8 cellular contexts compared by ENCODE assay signal in the genomic region with DNA sequence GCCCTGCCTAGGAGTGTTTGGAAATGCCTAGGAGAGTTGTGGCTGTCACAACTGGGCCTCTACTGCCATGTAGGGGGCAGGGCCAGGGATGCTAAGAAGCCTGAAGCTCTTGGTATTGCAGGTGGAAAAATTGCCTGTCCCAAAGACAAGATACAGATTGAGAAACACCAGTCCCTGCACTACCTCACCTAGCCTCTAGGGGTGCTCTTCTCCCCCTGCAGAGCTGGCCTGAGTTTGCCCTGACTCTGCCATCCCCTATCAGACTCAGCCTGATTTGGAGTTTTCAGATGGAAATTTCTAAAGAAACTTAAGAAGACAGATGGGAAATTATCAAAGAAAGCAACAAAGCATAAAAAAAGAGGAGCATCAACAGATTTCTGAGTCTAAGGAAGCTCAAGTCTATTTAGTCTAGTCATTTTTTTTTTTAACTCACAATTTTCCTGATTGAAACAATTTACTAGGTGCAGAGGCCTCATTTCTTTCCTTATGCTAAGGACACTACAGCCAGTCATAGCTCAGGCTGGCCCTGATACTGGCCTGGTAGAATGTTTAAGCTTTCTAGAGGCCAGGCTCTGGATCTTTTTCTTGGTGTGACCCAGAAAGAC.
A peak's percentile ranks its signal among the peaks of the same experiment; 100 is the strongest.
DNase-seq lines count a peak whose midpoint lies in the region; ATAC-seq lines count a peak whose summit lies in the region.

No MANE protein-coding gene starts in this region.

- ATAC-seq in HG03342 (IDR thresholded peaks at IDR 0.05; ENCODE audit: unreplicated experiment), result peak; percentile 67
- ATAC-seq in Right ventricle myocardium superior (ENCODE audit: poor library complexity), result peak; percentile 65
- ATAC-seq in HG03520 (IDR thresholded peaks at IDR 0.05; ENCODE audit: unreplicated experiment), result no peak

- DNase-seq in COLO829 (ENCODE audit: low spot score) (peak; percentile 42), RPMI7951 (ENCODE audit: low read depth) (peak; percentile 40), Right ventricle myocardium superior (no peak), retina (peak; percentile 48), cortex of kidney (lab: John Stamatoyannopoulos, UW) (no peak)
- DNase-seq in activated T-helper 9 cell treated with anti-CD3 and anti-CD28 coated beads, Interleukin-2, amount 50 U/mL, for 16 hours (ENCODE audit: low read depth), result peak; percentile 20

- intact Hi-C loops in Right ventricle myocardium superior (cut with DNase I), result no loop called here

Comparison
In these comparisons a context has a peak if more than half of its experiments do, and no peak if none do; other contexts are left out.
1. DNase-seq: peak in COLO829 (single experiment), RPMI7951 (single experiment), activated T-helper 9 cell treated with anti-CD3 and anti-CD28 coated beads, Interleukin-2, amount 50 U/mL, for 16 hours (single experiment) and retina (single experiment); none in Right ventricle myocardium superior (single experiment) and cortex of kidney (single experiment).